In genomic region chr1:154955718-154956513, GRCh38 we compare ENCODE assay signal across 8 cellular contexts. TPM values are rescaled to one million over a fixed set of nuclear protein-coding genes. Genes with fewer than 3 reads are reported as not detected.
DNase-seq lines count a peak whose midpoint lies in the region; FAIRE-seq and TF ChIP-seq lines count a peak whose summit lies in the region.

Gene PBXIP1, minus strand, starts transcription at chr1:154956099. Its CDS starts 2,378 bp downstream, at chr1:154953721.

- H3K4me3 ChIP-seq in HFF-Myc (replicated peaks; ENCODE audit: low read depth, low read length): peak within 1 kb of the TSS; percentile 54
- peak within 1 kb of the TSS; percentile 74 to 79 for H3K4me3 ChIP-seq in SK-N-SH (ENCODE audit: low read depth in 2 of 2, low read length in 1 of 2)
- H3K4me3 ChIP-seq in neuron (ENCODE audit: low read length): peak within 1 kb of the TSS; percentile 65

- H3K4me1 Mint-ChIP-seq in activated naive CD4-positive, alpha-beta T cell treated with anti-CD3 and anti-CD28 coated beads, Interleukin-2, amount 50 U/mL, for 24 hours: peaks cover 81% of the 10 kb centered on the region

- peak within 1 kb of the TSS; percentile 97 for H3K4me3 Mint-ChIP-seq in activated naive CD4-positive, alpha-beta T cell treated with anti-CD3 and anti-CD28 coated beads, Interleukin-2, amount 50 U/mL, for 24 hours

- H3K36me3 ChIP-seq in ES-I3 (ENCODE audit: insufficient read depth, low read length) (no peaks in the 10 kb centered on the region), SK-N-SH (replicated peaks in 1 of 2; ENCODE audit: control insufficient read depth in 1 of 2, insufficient read depth in 2 of 2, low read length in 1 of 2) (peaks cover 0 to 28% of the 10 kb centered on the region in 2 experiments), neuron (ENCODE audit: insufficient read depth, low read length) (peaks cover 23% of the 10 kb centered on the region)

- no peaks in the 10 kb centered on the region for H3K27me3 Mint-ChIP-seq in activated naive CD4-positive, alpha-beta T cell treated with anti-CD3 and anti-CD28 coated beads, Interleukin-2, amount 50 U/mL, for 24 hours

- H3K9me3 Mint-ChIP-seq in activated naive CD4-positive, alpha-beta T cell treated with anti-CD3 and anti-CD28 coated beads, Interleukin-2, amount 50 U/mL, for 24 hours: no peaks in the 10 kb centered on the region

- peak within 1 kb of the TSS; percentile 96 for H3K27ac Mint-ChIP-seq in activated naive CD4-positive, alpha-beta T cell treated with anti-CD3 and anti-CD28 coated beads, Interleukin-2, amount 50 U/mL, for 24 hours

- H2AFZ ChIP-seq in SK-N-SH (ENCODE audit: low read depth) (peak within 1 kb of the TSS; percentile 74), neuron (ENCODE audit: low read depth, low read length) (peak within 1 kb of the TSS; percentile 11)

- peak; percentile 55 for TF ChIP-seq RAD21 in SK-N-SH (IDR thresholded peaks at IDR 0.05; ENCODE audit: low read length)

- H3K36me3 Mint-ChIP-seq in activated naive CD4-positive, alpha-beta T cell treated with anti-CD3 and anti-CD28 coated beads, Interleukin-2, amount 50 U/mL, for 24 hours: peaks cover 2% of the 10 kb centered on the region

- no peak for FAIRE-seq in frontal cortex (lab: Jason Lieb, UNC)

- H3K79me2 ChIP-seq in SK-N-SH (ENCODE audit: insufficient read depth): peaks cover 16% of the 10 kb centered on the region

- H3K27me3 ChIP-seq in SK-N-SH (ENCODE audit: insufficient read depth) (no peaks in the 10 kb centered on the region), neuron (ENCODE audit: insufficient read depth, low read length) (no peaks in the 10 kb centered on the region)

- TF ChIP-seq CTCF in HFF-Myc (IDR thresholded peaks at IDR 0.05; ENCODE audit: low read depth, low read length, missing control alignments): peak; percentile 27
- TF ChIP-seq CTCF in SK-N-SH (IDR thresholded peaks at IDR 0.05): peak; percentile 53

- peaks cover 15% of the 10 kb centered on the region for H3F3A ChIP-seq in SK-N-SH (replicated peaks; ENCODE audit: insufficient read depth)

- CTCF ChIA-PET in SK-N-SH (lab: Yijun Ruan, JAX): interaction anchor here (0.6 to 37.5 kb wide), 16 partner anchors 9 to 618 kb away, joined by 3 to 640 read pairs (median 5); partner anchors contain the start of genes FLAD1, LENEP and ZBTB7B

- peak within 1 kb of the TSS; percentile 64 for H3K9ac ChIP-seq in ES-I3 (ENCODE audit: low read depth, low read length)
- H3K9ac ChIP-seq in SK-N-SH: peak within 1 kb of the TSS; percentile 75

- H3K4me2 ChIP-seq in SK-N-SH: peak within 1 kb of the TSS; percentile 87

- H3K4me1 ChIP-seq in ES-I3 (ENCODE audit: insufficient read depth, low read length): peaks cover 12% of the 10 kb centered on the region
- H3K4me1 ChIP-seq in SK-N-SH (ENCODE audit: control insufficient read depth in 1 of 2, insufficient read depth in 2 of 2, low read depth in 1 of 2, low read length in 1 of 2): peaks cover 0 to 51% of the 10 kb centered on the region in 2 experiments; a peak in 3 of 4 replicates
- peaks cover 48% of the 10 kb centered on the region for H3K4me1 ChIP-seq in neuron (ENCODE audit: insufficient read depth, low read length)

- no peaks in the 10 kb centered on the region for H3K9me3 ChIP-seq in ES-I3 (ENCODE audit: control insufficient read depth, insufficient read depth, low read length)
- H3K9me3 ChIP-seq in SK-N-SH: no peaks in the 10 kb centered on the region
- no peaks in the 10 kb centered on the region for H3K9me3 ChIP-seq in neuron (ENCODE audit: low read length)

- no peak for TF ChIP-seq EP300 in SK-N-SH (IDR thresholded peaks at IDR 0.05; ENCODE audit: borderline replicate concordance in 1 of 2, low read depth in 1 of 2, low read length in 1 of 2)

- POLR2A ChIA-PET in SK-N-SH (lab: Yijun Ruan, JAX): interaction anchor here (0.8 to 3.0 kb wide), 11 partner anchors 11 to 95 kb away, joined by 3 to 16 read pairs (median 3); partner anchors contain the start of genes ADAM15, LENEP and SHC1

- H3K9me2 ChIP-seq in SK-N-SH: no peaks in the 10 kb centered on the region

- under 1% methylated on average over 18 of the region's 18 CpGs for WGBS in SK-N-SH (ENCODE audit: low lambda C conversion rate)

- H4K20me1 ChIP-seq in SK-N-SH (ENCODE audit: insufficient read depth): no peaks in the 10 kb centered on the region

- H3K27ac ChIP-seq in SK-N-SH (ENCODE audit: low read depth in 2 of 2, low read length in 1 of 2) (peak within 1 kb of the TSS; percentile 90 to 91), substantia nigra (ENCODE audit: low read depth, low read length, poor library complexity, severe bottlenecking) (peak within 1 kb of the TSS; percentile 61)

- DNase-seq in HFF-Myc (ENCODE audit: extremely low read depth, low read depth) (peak; percentile 83), NCI-H1092 treated with DMSO at 0.1 percent for 48 hours (lab: John Stamatoyannopoulos, UW) (peak; percentile 82), SK-N-SH (peak; percentile 94), frontal cortex (ENCODE audit: low spot score in 2 of 2) (peak; percentile 89 to 90), substantia nigra (lab: John Stamatoyannopoulos, UW) (peak in 45 of 49 donors; percentile 32 to 88 (median 69))

TF ChIP-seq in SK-N-SH, 30 proteins besides CTCF, POLR2A, EP300 and RAD21 (continues in another document):
- TF ChIP-seq FOSL2 (IDR thresholded peaks at IDR 0.05; ENCODE audit: borderline replicate concordance, low read depth): no peak
- TF ChIP-seq GATA2 (CRISPR knock-in tag; IDR thresholded peaks at IDR 0.05): no peak
- no peak for TF ChIP-seq RXRA (IDR thresholded peaks at IDR 0.05; ENCODE audit: borderline replicate concordance, low read depth)
- TF ChIP-seq ELF1 (IDR thresholded peaks at IDR 0.05): no peak
- TF ChIP-seq ZBTB33 (IDR thresholded peaks at IDR 0.05; ENCODE audit: borderline replicate concordance, low read depth): no peak
- no peak for TF ChIP-seq PBX3 (IDR thresholded peaks at IDR 0.05)
- no peak for TF ChIP-seq FOXJ3 (CRISPR knock-in tag; IDR thresholded peaks at IDR 0.05)
- no peak for TF ChIP-seq NRF1 (IDR thresholded peaks at IDR 0.05; ENCODE audit: low read depth, low read length)
- TF ChIP-seq SMC3 (IDR thresholded peaks at IDR 0.05; ENCODE audit: low read depth, low read length): peak; percentile 23
- TF ChIP-seq POLR2AphosphoS5 (IDR thresholded peaks at IDR 0.05; ENCODE audit: low read depth, low read length): no peak; the same call in 1 of the 2 replicates
- TF ChIP-seq JUND (IDR thresholded peaks at IDR 0.05): no peak
- TF ChIP-seq TEAD4 (IDR thresholded peaks at IDR 0.05; ENCODE audit: borderline replicate concordance, insufficient read depth): no peak
- TF ChIP-seq RFX5 (IDR thresholded peaks at IDR 0.05; ENCODE audit: low read length): peak; percentile 30; the same call in 1 of the 2 replicates
- no peak for TF ChIP-seq REST (IDR thresholded peaks at IDR 0.05; ENCODE audit: low read depth, low read length)
- TF ChIP-seq MXI1 (IDR thresholded peaks at IDR 0.05; ENCODE audit: low read depth, low read length): peak; percentile 15; the same call in 1 of the 2 replicates

RNA-seq across cellular contexts. Expression of gene PBXIP1, which starts in this region (rescaled TPM):
- 55.9 and 64.3 TPM in 2 replicates for polyA plus RNA-seq in SK-N-SH (2012; rRNA removed)
- polyA plus RNA-seq in SK-N-SH (2012; cell fraction: cytosol; rRNA removed): 35.9 and 48.4 TPM in 2 replicates
- polyA plus RNA-seq in SK-N-SH (2012; cell fraction: nucleus; rRNA removed): 79.8 and 90.9 TPM in 2 replicates
- 15.1 TPM for total RNA-seq in frontal cortex

Comparison
In these comparisons a context has a peak if more than half of its experiments do, and no peak if none do; other contexts are left out.
1. Peak in every context shown above with its lines: DNase-seq, H3K4me3 ChIP-seq and H3K27ac ChIP-seq.